8 cellular contexts compared by ENCODE assay signal in the genomic region with DNA sequence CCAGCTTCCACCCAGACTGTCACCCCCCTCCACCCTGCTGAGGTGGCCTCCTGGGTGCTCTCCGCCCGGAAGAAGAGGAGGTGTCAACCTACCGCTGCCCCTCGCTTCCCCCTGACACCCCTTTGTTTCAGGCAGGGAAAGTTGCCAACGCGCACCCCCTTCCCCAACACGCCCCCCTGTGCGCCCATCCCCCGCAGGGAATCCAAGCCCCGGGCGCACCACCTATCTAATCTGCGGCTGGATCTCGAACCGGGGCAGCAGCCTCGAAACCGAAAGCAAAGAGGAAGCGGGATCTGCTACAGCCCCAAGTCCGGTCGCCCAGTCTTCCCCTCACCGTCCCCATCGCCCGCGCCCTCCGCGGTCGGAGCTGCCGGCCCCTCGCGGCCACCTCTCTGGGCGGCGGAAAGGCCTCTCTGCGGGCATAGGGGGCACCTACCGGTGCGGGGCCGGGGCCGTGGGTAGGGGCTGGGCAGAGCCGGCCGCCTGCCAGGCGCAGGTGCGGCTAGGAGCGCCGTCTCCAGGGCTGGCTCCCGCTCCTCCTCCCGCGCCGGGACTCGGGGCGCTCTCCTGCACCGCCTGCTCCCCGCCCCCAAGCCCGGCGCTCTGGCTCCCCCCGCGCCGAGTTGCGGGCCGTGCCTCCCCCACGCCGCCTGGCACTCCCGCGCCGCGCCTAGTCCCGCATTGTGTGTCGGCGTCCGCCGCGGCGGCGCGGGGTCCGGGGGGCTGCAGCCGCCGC. TPM values are rescaled to one million over a fixed set of nuclear protein-coding genes. Genes with fewer than 3 reads are reported as not detected.
A peak's percentile ranks its signal among the peaks of the same experiment; 100 is the strongest.
DNase-seq lines count a peak whose midpoint lies in the region; ATAC-seq and TF ChIP-seq lines count a peak whose summit lies in the region.

No MANE protein-coding gene starts in this region.

- H3K4me1 Mint-ChIP-seq in activated naive CD4-positive, alpha-beta T cell treated with anti-CD3 and anti-CD28 coated beads, Interleukin-2, amount 10 ng/mL, durations not matched to agents 7 days and 5 days = peaks cover 19% of the 10 kb centered on the region

- peaks cover 2 to 22% of the 10 kb centered on the region in 2 experiments; a peak in 2 of 4 replicates for H3K4me1 ChIP-seq in HCT116 (ENCODE audit: control insufficient read depth in 1 of 2, insufficient read depth in 2 of 2, low read length in 2 of 2)
- H3K4me1 ChIP-seq in OCI-LY1 (ENCODE audit: insufficient read depth, low read length, severe bottlenecking) = peaks cover 10% of the 10 kb centered on the region
- peaks cover 10% of the 10 kb centered on the region in 2 experiments for H3K4me1 ChIP-seq in neutrophil (ENCODE audit: control insufficient read depth in 1 of 2, insufficient read depth in 1 of 2, low read depth in 1 of 2, low read length in 1 of 2)

- H3K79me2 ChIP-seq in HCT116 (ENCODE audit: insufficient read depth, low read length) = no peaks in the 10 kb centered on the region
- no peaks in the 10 kb centered on the region for H3K79me2 ChIP-seq in OCI-LY1 (ENCODE audit: insufficient read depth, low read length)

- H3K36me3 Mint-ChIP-seq in activated naive CD4-positive, alpha-beta T cell treated with anti-CD3 and anti-CD28 coated beads, Interleukin-2, amount 10 ng/mL, durations not matched to agents 7 days and 5 days = no peaks in the 10 kb centered on the region

- DNase-seq in ELR (ENCODE audit: low read depth) = peak; percentile 67
- no peak for DNase-seq in HCT116 (ENCODE audit: low read depth, low spot score)
- peak; percentile 72 for DNase-seq in activated naive CD4-positive, alpha-beta T cell treated with anti-CD3 and anti-CD28 coated beads, Interleukin-2, amount 10 ng/mL, durations not matched to agents 7 days and 5 days
- peak; percentile 65 for DNase-seq in germinal center (ENCODE audit: low spot score)
- no peak for DNase-seq in HT-29 (ENCODE audit: low spot score)

- H3K27me3 ChIP-seq in HCT116 (ENCODE audit: insufficient read depth, low read length) (no peaks in the 10 kb centered on the region), OCI-LY1 (ENCODE audit: insufficient read depth, low read length) (peaks cover 10% of the 10 kb centered on the region; the same call in 1 of the 2 replicates), neutrophil (peaks cover 88% of the 10 kb centered on the region)

- H4K20me1 ChIP-seq in HCT116 (ENCODE audit: insufficient read depth) (no peaks in the 10 kb centered on the region), OCI-LY1 (ENCODE audit: insufficient read depth, low read length) (no peaks in the 10 kb centered on the region)

- no peaks in the 10 kb centered on the region for H3K9me3 Mint-ChIP-seq in activated naive CD4-positive, alpha-beta T cell treated with anti-CD3 and anti-CD28 coated beads, Interleukin-2, amount 10 ng/mL, durations not matched to agents 7 days and 5 days

- ATAC-seq in HCT116 = peak; percentile 77
- ATAC-seq in HG03095 (IDR thresholded peaks at IDR 0.05; ENCODE audit: unreplicated experiment) = no peak

- H3K4me3 Mint-ChIP-seq in activated naive CD4-positive, alpha-beta T cell treated with anti-CD3 and anti-CD28 coated beads, Interleukin-2, amount 10 ng/mL, durations not matched to agents 7 days and 5 days = peak overlapping the region; percentile 80

- peak overlapping the region; percentile 45 for H3K9ac ChIP-seq in HCT116 (ENCODE audit: low read length)
- H3K9ac ChIP-seq in OCI-LY1 (ENCODE audit: low read length) = peak overlapping the region; percentile 52

- TF ChIP-seq RAD21 in HCT116 (IDR thresholded peaks at IDR 0.05; ENCODE audit: low read depth) = no peak

- H3K36me3 ChIP-seq in HCT116 (ENCODE audit: control insufficient read depth in 1 of 2, insufficient read depth in 2 of 2, low read length in 2 of 2) (no peaks in the 10 kb centered on the region), OCI-LY1 (ENCODE audit: insufficient read depth, low read length) (no peaks in the 10 kb centered on the region), neutrophil (no peaks in the 10 kb centered on the region)

- BruUV-seq in HCT116 (replicated peaks; lab: Mats Ljungman, UMichigan) = no TSS peak

- TF ChIP-seq CTCF in HCT116 (IDR thresholded peaks at IDR 0.05 in 2 of 3, conservative IDR thresholded peaks at IDR 0.05 in 1 of 3; ENCODE audit: borderline replicate concordance in 1 of 3, insufficient read depth in 1 of 3, low read depth in 2 of 3, low read length in 2 of 3) = no peak
- no peak for TF ChIP-seq CTCF in OCI-LY1 (IDR thresholded peaks at IDR 0.05; ENCODE audit: low read length)
- TF ChIP-seq CTCF in neutrophil (IDR thresholded peaks at IDR 0.05) = no peak

- H2AFZ ChIP-seq in HCT116 (ENCODE audit: low read depth, low read length, poor library complexity, severe bottlenecking) (no peak overlapping the region), OCI-LY1 (ENCODE audit: low read length) (no peak overlapping the region)

- H3K27ac ChIP-seq in HCT116 (ENCODE audit: low read depth, low read length) (no peak overlapping the region; the same call in 1 of the 2 replicates), OCI-LY1 (ENCODE audit: low read depth, low read length, poor library complexity, severe bottlenecking) (no peak overlapping the region), neutrophil (peak overlapping the region; percentile 60)

- H3K27ac Mint-ChIP-seq in activated naive CD4-positive, alpha-beta T cell treated with anti-CD3 and anti-CD28 coated beads, Interleukin-2, amount 10 ng/mL, durations not matched to agents 7 days and 5 days = peak overlapping the region; percentile 37

- peaks cover 86% of the 10 kb centered on the region for H3K27me3 Mint-ChIP-seq in activated naive CD4-positive, alpha-beta T cell treated with anti-CD3 and anti-CD28 coated beads, Interleukin-2, amount 10 ng/mL, durations not matched to agents 7 days and 5 days

- H3F3A ChIP-seq in OCI-LY1 (ENCODE audit: insufficient read depth, low read length) = no peaks in the 10 kb centered on the region

- H3K9me2 ChIP-seq in HCT116 (ENCODE audit: insufficient read depth) = no peaks in the 10 kb centered on the region
- H3K9me2 ChIP-seq in OCI-LY1 (ENCODE audit: low read depth, low read length) = no peaks in the 10 kb centered on the region

- H3K4me2 ChIP-seq in HCT116 (ENCODE audit: low read length) = peak overlapping the region; percentile 94
- H3K4me2 ChIP-seq in OCI-LY1 (ENCODE audit: low read length) = peak overlapping the region; percentile 83

- POLR2A ChIA-PET in HCT116 (lab: Charles Lee) = no interaction called here

- no peak for TF ChIP-seq POLR2A in HCT116 (IDR thresholded peaks at IDR 0.05; ENCODE audit: borderline replicate concordance, extremely low read depth, insufficient read depth, insufficient read length)

- H3K4me3 ChIP-seq in HCT116 (replicated peaks in 1 of 2; ENCODE audit: low read depth in 1 of 2, low read length in 2 of 2) (peak overlapping the region; percentile 60 to 70), OCI-LY1 (ENCODE audit: low read depth, low read length, poor library complexity, severe bottlenecking) (peak overlapping the region; percentile 66), neutrophil (ENCODE audit: low read depth in 1 of 2, low read length in 1 of 2) (peak overlapping the region; percentile 53 to 78)

- RAD21 ChIA-PET in HCT116 (lab: Charles Lee; ENCODE audit: low non-redundant PET in 1 of 2, low total read pairs in 2 of 2, uncharacterized antibody in 2 of 2, unreplicated experiment in 2 of 2) = no interaction called here

- H3K9me3 ChIP-seq in HCT116 (ENCODE audit: control insufficient read depth in 1 of 2, insufficient read depth in 1 of 2, low read depth in 1 of 2, low read length in 2 of 2) = no peaks in the 10 kb centered on the region
- no peaks in the 10 kb centered on the region for H3K9me3 ChIP-seq in OCI-LY1 (ENCODE audit: low read length)
- no peaks in the 10 kb centered on the region for H3K9me3 ChIP-seq in neutrophil

- CTCF ChIA-PET in HCT116 (lab: Charles Lee) = interaction anchor here (2.8 kb wide), 1 partner anchor 12 kb away, joined by 20 read pairs; no protein-coding TSS in a partner anchor
- CTCF ChIA-PET in activated naive CD4-positive, alpha-beta T cell treated with anti-CD3 and anti-CD28 coated beads, Interleukin-2, amount 10 ng/mL, durations not matched to agents 7 days and 5 days (lab: Charles Lee) = interaction anchor here (1.0 to 8.1 kb wide), 2 partner anchors 11 to 86 kb away, joined by 3 to 34 read pairs; no protein-coding TSS in a partner anchor

- intact Hi-C loops in HCT116 (cut with micrococcal nuclease) = no loop called here

TF ChIP-seq in HCT116, 20 proteins besides CTCF, POLR2A, EP300 and RAD21 (continues in another document):
- TF ChIP-seq, protein P1, sequence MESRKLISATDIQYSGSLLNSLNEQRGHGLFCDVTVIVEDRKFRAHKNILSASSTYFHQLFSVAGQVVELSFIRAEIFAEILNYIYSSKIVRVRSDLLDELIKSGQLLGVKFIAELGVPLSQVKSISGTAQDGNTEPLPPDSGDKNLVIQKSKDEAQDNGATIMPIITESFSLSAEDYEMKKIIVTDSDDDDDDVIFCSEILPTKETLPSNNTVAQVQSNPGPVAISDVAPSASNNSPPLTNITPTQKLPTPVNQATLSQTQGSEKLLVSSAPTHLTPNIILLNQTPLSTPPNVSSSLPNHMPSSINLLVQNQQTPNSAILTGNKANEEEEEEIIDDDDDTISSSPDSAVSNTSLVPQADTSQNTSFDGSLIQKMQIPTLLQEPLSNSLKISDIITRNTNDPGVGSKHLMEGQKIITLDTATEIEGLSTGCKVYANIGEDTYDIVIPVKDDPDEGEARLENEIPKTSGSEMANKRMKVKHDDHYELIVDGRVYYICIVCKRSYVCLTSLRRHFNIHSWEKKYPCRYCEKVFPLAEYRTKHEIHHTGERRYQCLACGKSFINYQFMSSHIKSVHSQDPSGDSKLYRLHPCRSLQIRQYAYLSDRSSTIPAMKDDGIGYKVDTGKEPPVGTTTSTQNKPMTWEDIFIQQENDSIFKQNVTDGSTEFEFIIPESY (IDR thresholded peaks at IDR 0.05; ENCODE audit: extremely low read depth, insufficient replicate concordance, low read length) = no peak
- TF ChIP-seq SIN3A (IDR thresholded peaks at IDR 0.05; ENCODE audit: low read depth) (no peak), FOSL1 (IDR thresholded peaks at IDR 0.05; ENCODE audit: low read depth) (no peak), JUND (IDR thresholded peaks at IDR 0.05) (no peak), YY1 (IDR thresholded peaks at IDR 0.05; ENCODE audit: extremely low read depth, insufficient replicate concordance, low read depth, low read length) (no peak), EZH2 (IDR thresholded peaks at IDR 0.05) (no peak), ZFX (IDR thresholded peaks at IDR 0.05) (no peak), ZNF274 (IDR thresholded peaks at IDR 0.05; ENCODE audit: low read depth, low read length) (no peak), POLR2AphosphoS5 (IDR thresholded peaks at IDR 0.05; ENCODE audit: low read depth, low read length) (no peak), SP1 (IDR thresholded peaks at IDR 0.05; ENCODE audit: low read depth) (no peak), EGR1 (IDR thresholded peaks at IDR 0.05; ENCODE audit: low read depth) (no peak), ELF1 (IDR thresholded peaks at IDR 0.05; ENCODE audit: borderline replicate concordance, low read depth) (no peak)

RNA-seq across cellular contexts. Expression of a gene that starts 18.3 kb away (rescaled TPM):
- total RNA-seq in HCT116 (2021; ENCODE audit: unreplicated experiment) = 27.6 TPM
- 16.4 and 17.6 TPM in 2 replicates for polyA plus RNA-seq in HCT116 (2012)
- 11.0 and 12.7 TPM in 2 replicates for total RNA-seq in HT-29 (2014; rRNA removed; shearing (Covaris generic))

RNA-seq across cellular contexts. Expression of a gene that starts 26.3 kb away (rescaled TPM):
- 0.71 TPM for total RNA-seq in HCT116 (2021; ENCODE audit: unreplicated experiment)
- 0.39 and 0.60 TPM in 2 replicates for polyA plus RNA-seq in HCT116 (2012)
- 0.08 and 0.15 TPM in 2 replicates for total RNA-seq in HT-29 (2014; rRNA removed; shearing (Covaris generic))

Comparison
In these comparisons a context has a peak if more than half of its experiments do, and no peak if none do; other contexts are left out.
1. DNase-seq: peak in ELR (single experiment), activated naive CD4-positive, alpha-beta T cell treated with anti-CD3 and anti-CD28 coated beads, Interleukin-2, amount 10 ng/mL, durations not matched to agents 7 days and 5 days (single experiment) and germinal center (single experiment); none in HCT116 (single experiment) and HT-29 (single experiment).
2. Peak in every context shown above with its lines, with median percentiles within 50 percentile points of each other: H3K4me3 ChIP-seq.